In genomic region chr1:114296413-114296812, GRCh38 we compare ENCODE assay signal across 2 cellular contexts.
TF ChIP-seq lines count a peak whose summit lies in the region.

No MANE protein-coding gene starts in this region.

TF ChIP-seq in WTC11, 78 proteins besides CTCF, POLR2A, EP300 and RAD21:
- TF ChIP-seq CDX4 (CRISPR knock-in tag; IDR thresholded peaks at IDR 0.05; ENCODE audit: borderline replicate concordance) (no peak), AR (CRISPR knock-in tag; IDR thresholded peaks at IDR 0.05) (no peak), TP53 (CRISPR knock-in tag; IDR thresholded peaks at IDR 0.05) (no peak), GABPB1 (CRISPR knock-in tag; IDR thresholded peaks at IDR 0.05) (no peak), IRF1 (CRISPR knock-in tag; IDR thresholded peaks at IDR 0.05) (no peak)

TF ChIP-seq in H1, 55 proteins besides CTCF, POLR2A, EP300 and RAD21:
- TF ChIP-seq SRF (IDR thresholded peaks at IDR 0.05; ENCODE audit: low read depth, low read length) (no peak), FOSL1 (IDR thresholded peaks at IDR 0.05; ENCODE audit: insufficient read depth, low read depth, low read length) (no peak)
